8 cellular contexts compared by ENCODE assay signal in genomic region chr16:67109407-67110135, GRCh38. TPM values are rescaled to one million over a fixed set of nuclear protein-coding genes. Genes with fewer than 3 reads are reported as not detected.
DNase-seq lines count a peak whose midpoint lies in the region; ATAC-seq, FAIRE-seq and TF ChIP-seq lines count a peak whose summit lies in the region.

PHAF1 (plus strand) TSS chr16:67109941; CDS start chr16:67110176, 235 bp downstream.

- peak; percentile 58 for DNase-seq in DMS79 (lab: John Stamatoyannopoulos, UW)
- DNase-seq in RCC 7860 (ENCODE audit: low spot score): peak; percentile 72
- peak; percentile 96 for DNase-seq in activated T-helper 1 cell treated with Interleukin-2 at 50 U/mL for 16 hours (ENCODE audit: low read depth)
- DNase-seq in esophagus squamous epithelium (lab: John Stamatoyannopoulos, UW): peak; percentile 39
- DNase-seq in myocyte (ENCODE audit: low read depth): peak; percentile 90
- peak; percentile 88 to 93 for DNase-seq in stimulated activated CD8-positive, alpha-beta memory T cell treated with anti-CD3 and anti-CD28 coated beads, Interleukin-7, amount 100 ng/mL, for 4 hours (ENCODE audit: low read depth in 2 of 2)

- FAIRE-seq in RCC 7860 (lab: Jason Lieb, UNC): no peak

- H3K9me3 ChIP-seq in KOPT-K1 (ENCODE audit: insufficient read depth, low read length, poor library complexity, severe bottlenecking) (no peaks in the 10 kb centered on the region), esophagus squamous epithelium (no peaks in the 10 kb centered on the region)

- H3K27ac ChIP-seq in KOPT-K1 (ENCODE audit: low read depth, low read length, poor library complexity, severe bottlenecking) (peak within 1 kb of the TSS; percentile 52), esophagus squamous epithelium (peak within 1 kb of the TSS; percentile 79 to 89 (median 84))

- peaks cover 22 to 77% (median 52%) of the 10 kb centered on the region in 3 donors for H3K4me1 ChIP-seq in esophagus squamous epithelium

- peak; percentile 85 for ATAC-seq in GM21737 (IDR thresholded peaks at IDR 0.05; ENCODE audit: unreplicated experiment)

- intact Hi-C loops in esophagus squamous epithelium (cut with DNase I): no loop called here

- WGBS in esophagus squamous epithelium, 2 donors: 0 to 2% methylated on average over 11 of the region's 63 CpGs

- peak in 3 of 4 donors; percentile 70 to 79 (median 79) for TF ChIP-seq POLR2A in esophagus squamous epithelium (IDR thresholded peaks at IDR 0.05)

- H3K4me3 ChIP-seq in esophagus squamous epithelium: peak within 1 kb of the TSS; percentile 80 to 99 (median 86)

- TF ChIP-seq CTCF in esophagus squamous epithelium (IDR thresholded peaks at IDR 0.05): peak in 1 of 6 experiments; percentile 20

- no peaks in the 10 kb centered on the region for H3K27me3 ChIP-seq in esophagus squamous epithelium

- H3K36me3 ChIP-seq in KOPT-K1 (ENCODE audit: insufficient read depth, low read length) (peaks cover 5% of the 10 kb centered on the region; the same call in 1 of the 2 replicates), esophagus squamous epithelium (no peaks in the 10 kb centered on the region)

RNA-seq across cellular contexts. Expression of gene PHAF1, which starts in this region (rescaled TPM):
- total RNA-seq in esophagus squamous epithelium: 10 to 100 TPM; 14.2 to 22.5 (median 19.3) TPM
- total RNA-seq in myocyte: 22.4 and 30.7 TPM in 2 replicates
- 16.8 TPM for polyA plus RNA-seq in myocyte (2012)

Comparison
In these comparisons a context has a peak if more than half of its experiments do, and no peak if none do; other contexts are left out.
1. Peak in every context shown above with its lines: DNase-seq, ATAC-seq, H3K4me3 ChIP-seq and H3K27ac ChIP-seq.
2. DNase-seq: peak in every context shown above with its lines; median percentile 96 in activated T-helper 1 cell treated with Interleukin-2 at 50 U/mL for 16 hours; 90 in stimulated activated CD8-positive, alpha-beta memory T cell treated with anti-CD3 and anti-CD28 coated beads, Interleukin-7, amount 100 ng/mL, for 4 hours; 90 in myocyte; 72 in RCC 7860; 58 in DMS79; 39 in esophagus squamous epithelium.